In the genomic region with DNA sequence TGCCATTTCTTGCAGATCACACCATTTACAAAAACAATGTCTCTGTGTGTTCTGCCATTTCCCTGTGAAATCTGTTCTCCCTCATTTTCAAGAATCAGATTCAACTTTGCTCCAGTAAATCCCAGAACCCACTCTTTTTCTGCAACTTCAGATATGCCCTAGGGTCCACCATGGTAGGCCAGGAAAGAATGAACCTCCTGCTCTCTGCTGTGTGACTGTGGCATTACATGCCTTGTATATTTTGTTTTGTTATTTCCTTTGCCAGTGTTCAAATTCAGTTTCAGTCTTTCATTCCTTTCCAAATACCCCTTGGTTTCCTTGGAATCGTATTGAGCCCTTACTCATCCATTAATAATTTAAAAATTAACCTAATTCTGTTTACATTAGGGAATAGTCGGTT, we compare ENCODE assay signal across 21 cellular contexts.
DNase-seq lines count a peak whose midpoint lies in the region; ATAC-seq and TF ChIP-seq lines count a peak whose summit lies in the region.
"Had no signal": no experiment of that assay in that cellular context is flagged by ENCODE, and none has a peak within 500 bp of the region (broad histone marks: within the 10 kb centered on the region; RNA-seq: fewer than 3 reads in every experiment).

No MANE protein-coding gene starts in this region.

- H3K27me3 Mint-ChIP-seq in osteocyte (ENCODE audit: unreplicated experiment): peaks cover 2% of the 10 kb centered on the region
- H3K27me3 Mint-ChIP-seq: activated naive CD8-positive, alpha-beta T cell treated with anti-CD3 and anti-CD28 coated beads, Interleukin-2, amount 10 ng/mL, durations not matched to agents 7 days and 5 days; CD4-positive, alpha-beta T cell had no signal

- H3K4me3 ChIP-seq in NB4 (ENCODE audit: low read depth, low read length): no peak overlapping the region
- no peak overlapping the region for H3K4me3 ChIP-seq in epithelial cell of proximal tubule (ENCODE audit: low read depth, low read length)
- no peak overlapping the region for H3K4me3 ChIP-seq in upper lobe of right lung
- H3K4me3 ChIP-seq: esophagus squamous epithelium, right lobe of liver had no signal

- H3K27me3 ChIP-seq in upper lobe of right lung: no peaks in the 10 kb centered on the region
- H3K27me3 ChIP-seq: esophagus squamous epithelium, right lobe of liver had no signal

- no peak overlapping the region for H3K4me3 Mint-ChIP-seq in osteocyte (ENCODE audit: unreplicated experiment)
- H3K4me3 Mint-ChIP-seq: activated naive CD8-positive, alpha-beta T cell treated with anti-CD3 and anti-CD28 coated beads, Interleukin-2, amount 10 ng/mL, durations not matched to agents 7 days and 5 days; CD4-positive, alpha-beta T cell; naive B cell had no signal

- no peak for ATAC-seq in upper lobe of right lung
- no peak for ATAC-seq in activated naive CD4-positive, alpha-beta T cell treated with anti-CD3 and anti-CD28 coated beads, Interleukin-2, amount 50 U/mL, for 72 hours
- ATAC-seq: left cardiac atrium, right lobe of liver had no signal

- H3K4me1 Mint-ChIP-seq in osteocyte (ENCODE audit: unreplicated experiment): no peaks in the 10 kb centered on the region
- H3K4me1 Mint-ChIP-seq: activated naive CD8-positive, alpha-beta T cell treated with anti-CD3 and anti-CD28 coated beads, Interleukin-2, amount 10 ng/mL, durations not matched to agents 7 days and 5 days; naive B cell had no signal

- no peaks in the 10 kb centered on the region for H3K4me1 ChIP-seq in upper lobe of right lung
- H3K4me1 ChIP-seq: esophagus squamous epithelium, right lobe of liver had no signal

- DNase-seq in GM03348 (ENCODE audit: low spot score) (peak; percentile 3), NB4 (ENCODE audit: low read depth) (peak; percentile 8), epithelial cell of proximal tubule (ENCODE audit: low read depth) (no peak), osteocyte (ENCODE audit: extremely low spot score, unreplicated experiment) (no peak), NCI-H446 treated with DMSO at 0.1 percent for 48 hours (lab: John Stamatoyannopoulos, UW) (no peak), upper lobe of right lung (no peak)
- no peak for DNase-seq in activated naive CD4-positive, alpha-beta T cell treated with anti-CD3 and anti-CD28 coated beads, Interleukin-2, amount 50 U/mL, for 72 hours (ENCODE audit: low spot score in 2 of 2)
- DNase-seq: activated CD4-positive, alpha-beta T cell treated with anti-CD3 and anti-CD28 coated beads, Interleukin-2, amount 50 U/mL, for 4 hours; activated CD8-positive, alpha-beta memory T cell treated with anti-CD3 and anti-CD28 coated beads, Interleukin-2, amount 50 U/mL, for 48 hours; activated naive CD8-positive, alpha-beta T cell treated with anti-CD3 and anti-CD28 coated beads, Interleukin-2, amount 10 ng/mL, durations not matched to agents 7 days and 5 days; CD4-positive, alpha-beta T cell; effector CD4-positive, alpha-beta T cell; esophagus squamous epithelium; left cardiac atrium; mesenchymal stem cell; naive B cell; NCI-H1417 treated with DMSO at 0.1 percent for 48 hours; NCI-H510A treated with DMSO at 0.1 percent for 48 hours; right lobe of liver; RPMI8226; stimulated activated CD8-positive, alpha-beta memory T cell treated with anti-CD3 and anti-CD28 coated beads, Interleukin-4, amount 100 ng/mL, for 48 hours had no signal

- no peaks in the 10 kb centered on the region for H3K36me3 Mint-ChIP-seq in osteocyte (ENCODE audit: unreplicated experiment)
- H3K36me3 Mint-ChIP-seq in activated naive CD4-positive, alpha-beta T cell treated with anti-CD3 and anti-CD28 coated beads, Interleukin-2, amount 50 U/mL, for 72 hours: no peaks in the 10 kb centered on the region
- H3K36me3 Mint-ChIP-seq: activated naive CD8-positive, alpha-beta T cell treated with anti-CD3 and anti-CD28 coated beads, Interleukin-2, amount 10 ng/mL, durations not matched to agents 7 days and 5 days; naive B cell had no signal

- H3K9me3 Mint-ChIP-seq in osteocyte (ENCODE audit: unreplicated experiment): peaks cover 10% of the 10 kb centered on the region
- H3K9me3 Mint-ChIP-seq in activated naive CD4-positive, alpha-beta T cell treated with anti-CD3 and anti-CD28 coated beads, Interleukin-2, amount 50 U/mL, for 72 hours: peaks cover 3 to 5% of the 10 kb centered on the region in 2 donors
- H3K9me3 Mint-ChIP-seq: CD4-positive, alpha-beta T cell had no signal

- TF ChIP-seq CTCF in NB4 (IDR thresholded peaks at IDR 0.05; ENCODE audit: low read depth, low read length) (no peak), epithelial cell of proximal tubule (conservative IDR thresholded peaks at IDR 0.05; ENCODE audit: low read depth, low read length) (peak; percentile 46), osteocyte (IDR thresholded peaks at IDR 0.05) (peak; percentile 45), upper lobe of right lung (IDR thresholded peaks at IDR 0.05) (no peak)

- H3K36me3 ChIP-seq in upper lobe of right lung: no peaks in the 10 kb centered on the region
- H3K36me3 ChIP-seq: esophagus squamous epithelium, right lobe of liver had no signal

- TF ChIP-seq POLR2A in NB4 (IDR thresholded peaks at IDR 0.05; ENCODE audit: extremely low read depth, insufficient read length): no peak

- H3K9me3 ChIP-seq in upper lobe of right lung: no peaks in the 10 kb centered on the region
- H3K9me3 ChIP-seq: esophagus squamous epithelium, right lobe of liver had no signal

- H3K27ac ChIP-seq in upper lobe of right lung: no peak overlapping the region
- H3K27ac ChIP-seq: esophagus squamous epithelium, right lobe of liver had no signal

- intact Hi-C loops in upper lobe of right lung (cut with DNase I): no loop called here

- no peak overlapping the region for H3K27ac Mint-ChIP-seq in osteocyte (ENCODE audit: unreplicated experiment)
- no peak overlapping the region for H3K27ac Mint-ChIP-seq in activated naive CD4-positive, alpha-beta T cell treated with anti-CD3 and anti-CD28 coated beads, Interleukin-2, amount 50 U/mL, for 72 hours
- H3K27ac Mint-ChIP-seq: activated naive CD8-positive, alpha-beta T cell treated with anti-CD3 and anti-CD28 coated beads, Interleukin-2, amount 10 ng/mL, durations not matched to agents 7 days and 5 days; CD4-positive, alpha-beta T cell; naive B cell had no signal

Comparison
In these comparisons a context has a peak if more than half of its experiments do, and no peak if none do; other contexts are left out.
1. DNase-seq: peak in GM03348 (single experiment) and NB4 (single experiment); none in epithelial cell of proximal tubule (single experiment), osteocyte (single experiment), NCI-H446 treated with DMSO at 0.1 percent for 48 hours (single experiment), upper lobe of right lung (single experiment) and activated naive CD4-positive, alpha-beta T cell treated with anti-CD3 and anti-CD28 coated beads, Interleukin-2, amount 50 U/mL, for 72 hours (0 of 2).
2. CTCF ChIP-seq: peak in epithelial cell of proximal tubule (single experiment) and osteocyte (single experiment); none in NB4 (single experiment) and upper lobe of right lung (single experiment).